In genomic region chr3:122742234-122742633, GRCh38 we compare ENCODE assay signal across 27 cellular contexts.
"Had no signal": no experiment of that assay in that cellular context is flagged by ENCODE, and none has a peak within 500 bp of the region (broad histone marks: within the 10 kb centered on the region; RNA-seq: fewer than 3 reads in every experiment).

No MANE protein-coding gene starts in this region.

- H3K4me1 ChIP-seq: stomach, suprapubic skin, testis, thyroid gland, tibial artery, tibial nerve, transverse colon, upper lobe of left lung, upper lobe of right lung, uterus, vagina had no signal

- H3K9me3 ChIP-seq: stomach, suprapubic skin, testis, thoracic aorta, thyroid gland, tibial artery, transverse colon, upper lobe of left lung, upper lobe of right lung, uterus, vagina had no signal

- H3K4me3 ChIP-seq: stomach, suprapubic skin, testis, thoracic aorta, thyroid gland, tibial artery, tibial nerve, transverse colon, upper lobe of left lung, upper lobe of right lung, uterus, vagina had no signal

- DNase-seq: stimulated activated CD4-positive, alpha-beta T cell treated with anti-CD3 and anti-CD28 coated beads, Interleukin-2, amount 100 ng/mL, for 48 hours; stimulated activated CD4-positive, alpha-beta T cell treated with anti-CD3 and anti-CD28 coated beads, Interleukin-4, amount 100 ng/mL, for 1 hour; stimulated activated CD4-positive, alpha-beta T cell treated with anti-CD3 and anti-CD28 coated beads, Interleukin-4, amount 100 ng/mL, for 24 hours; stimulated activated CD4-positive, alpha-beta T cell treated with anti-CD3 and anti-CD28 coated beads, Interleukin-4, amount 100 ng/mL, for 4 hours; stimulated activated CD8-positive, alpha-beta memory T cell treated with anti-CD3 and anti-CD28 coated beads, Interleukin-4, amount 100 ng/mL, for 48 hours; stimulated activated naive B cell treated with anti-CD40 and anti-IgM and Interleukin-4, amounts not matched to agents 10 μg/mL and 1 μg/mL and 100 μg/mL, for 72 hours; stimulated activated naive CD4-positive, alpha-beta T cell; stimulated activated naive CD4-positive, alpha-beta T cell treated with Interleukin-2 at 50 U/mL for 16 hours; stimulated activated naive CD8-positive, alpha-beta T cell treated with anti-CD3 and anti-CD28 coated beads, Interleukin-15, amount 100 ng/mL, for 72 hours; stimulated activated naive CD8-positive, alpha-beta T cell treated with anti-CD3 and anti-CD28 coated beads, Interleukin-15, Interleukin-2, amounts not matched to agents 100 U/mL and 50 U/mL, for 24 hours; stomach; substantia nigra; testis; thyroid gland; tibial artery; transverse colon; trophoblast cell; upper lobe of left lung; upper lobe of right lung; uterus had no signal

- H3K36me3 ChIP-seq: uterus had no signal

- FAIRE-seq: urothelium cell line had no signal

- H3K27ac ChIP-seq: stomach, suprapubic skin, testis, thoracic aorta, thyroid gland, tibial artery, tibial nerve, transverse colon, upper lobe of left lung, upper lobe of right lung, uterus, vagina had no signal

- ATAC-seq: stimulated activated effector memory CD8-positive, alpha-beta T cell treated with anti-CD3 and anti-CD28 coated beads, Interleukin-12 subunit alpha, Interleukin-12 subunit beta, amount 100 ng/mL, for 72 hours; stimulated activated memory B cell treated with anti-CD40 and anti-IgM and Interleukin-4, amounts not matched to agents 10 μg/mL and 1 μg/mL and 100 μg/mL, for 72 hours; stimulated activated naive B cell treated with anti-CD40 and anti-IgM and Interleukin-4, amounts not matched to agents 10 μg/mL and 1 μg/mL and 100 μg/mL, for 72 hours; stimulated activated naive CD8-positive, alpha-beta T cell treated with anti-CD3 and anti-CD28 coated beads, Interleukin-15, amount 100 ng/mL, for 72 hours; stimulated activated naive CD8-positive, alpha-beta T cell treated with anti-CD3 and anti-CD28 coated beads, Interleukin-15, Interleukin-2, amounts not matched to agents 100 U/mL and 50 U/mL, for 24 hours; upper lobe of right lung had no signal
